ENCODE assay signal across 23 cellular contexts in the genomic region with DNA sequence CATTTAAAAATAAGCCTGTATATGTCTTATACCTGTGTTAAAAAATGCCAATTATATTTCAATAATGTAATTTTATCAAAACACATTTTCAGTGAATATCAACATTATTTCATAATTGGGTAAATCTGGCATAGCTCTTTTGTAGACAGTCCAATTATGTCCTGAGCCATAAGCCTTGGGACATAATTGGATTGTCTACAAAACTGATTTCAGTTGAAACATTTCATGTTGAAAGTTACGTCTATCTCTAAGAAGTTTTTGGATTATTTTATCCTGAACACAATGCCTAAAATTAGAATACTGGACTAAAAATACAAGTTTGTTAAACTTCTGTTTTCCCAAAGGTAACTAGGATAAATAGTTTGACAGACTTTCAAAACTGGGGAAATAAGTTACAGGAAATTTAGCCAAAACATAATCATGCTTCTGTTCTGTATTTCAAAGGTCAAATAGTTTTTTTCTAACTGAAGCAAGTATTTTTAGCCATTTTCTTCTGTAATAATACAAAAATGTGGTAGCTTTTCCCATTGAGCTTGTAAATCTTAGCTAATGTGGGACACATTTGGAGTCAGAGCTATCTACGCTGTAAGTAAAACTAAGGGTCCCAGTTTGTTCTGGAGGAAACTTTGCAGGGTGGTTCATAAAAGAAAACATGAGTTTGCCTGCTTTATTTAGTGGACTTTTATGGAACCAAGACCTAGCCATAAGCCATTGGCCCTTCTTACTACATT.
A peak's percentile ranks its signal among the peaks of the same experiment; 100 is the strongest.
DNase-seq lines count a peak whose midpoint lies in the region; ATAC-seq and TF ChIP-seq lines count a peak whose summit lies in the region.
"Had no signal": no experiment of that assay in that cellular context is flagged by ENCODE, and none has a peak within 500 bp of the region (broad histone marks: within the 10 kb centered on the region; RNA-seq: fewer than 3 reads in every experiment).

No MANE protein-coding gene starts in this region.

- H3K4me3 ChIP-seq in coronary artery (no peak overlapping the region), heart right ventricle (no peak overlapping the region), rectal smooth muscle tissue (ENCODE audit: low read length) (no peak overlapping the region), upper lobe of right lung (no peak overlapping the region), HAP-1 (no peak overlapping the region)
- H3K4me3 ChIP-seq: mucosa of descending colon, neural progenitor cell had no signal

- peak in 7 of 8 donors; percentile 43 to 69 (median 53) for ATAC-seq in heart right ventricle
- no peak for ATAC-seq in upper lobe of right lung
- ATAC-seq in GM21526 (IDR thresholded peaks at IDR 0.05; ENCODE audit: low FRiP score, unreplicated experiment): no peak
- no peak for ATAC-seq in HG03442 (IDR thresholded peaks at IDR 0.05; ENCODE audit: unreplicated experiment)
- ATAC-seq: mucosa of descending colon had no signal

- intact Hi-C loops in heart right ventricle (cut with DNase I): loop anchor here in 5 of 10 donors (5.0 to 10.0 kb wide), 2 partner anchors 102 to 104 kb away; partner anchors contain the start of gene YAP1 (in 5 of the 5)
- intact Hi-C loops in upper lobe of right lung (cut with DNase I): no loop called here

- no peak overlapping the region for H3K9ac ChIP-seq in rectal smooth muscle tissue (ENCODE audit: low read length)
- H3K9ac ChIP-seq: KMS-11, neural progenitor cell had no signal

- H3K9me3 ChIP-seq in heart right ventricle (no peaks in the 10 kb centered on the region), upper lobe of right lung (no peaks in the 10 kb centered on the region), HAP-1 (no peaks in the 10 kb centered on the region)
- H3K9me3 ChIP-seq: mucosa of descending colon had no signal

- in situ Hi-C loops in HAP-1 (cut with MboI; ENCODE audit: low sequenced_read_pairs): no loop called here

- H3K36me3 ChIP-seq in heart right ventricle (peaks cover 0 to 61% (median 4%) of the 10 kb centered on the region in 9 donors), rectal smooth muscle tissue (ENCODE audit: control insufficient read depth, insufficient read depth, low read length) (no peaks in the 10 kb centered on the region), upper lobe of right lung (peaks cover 18% of the 10 kb centered on the region), HAP-1 (replicated peaks) (peaks cover 11% of the 10 kb centered on the region; the same call in 1 of the 2 replicates)
- H3K36me3 ChIP-seq: neural progenitor cell had no signal

- WGBS in heart right ventricle, 2 donors: 51% methylated on average over 2 of the region's 2 CpGs

- TF ChIP-seq CTCF in coronary artery (IDR thresholded peaks at IDR 0.05): no peak
- no peak for TF ChIP-seq CTCF in heart right ventricle (IDR thresholded peaks at IDR 0.05)
- no peak for TF ChIP-seq CTCF in upper lobe of right lung (IDR thresholded peaks at IDR 0.05)

- H3K27ac ChIP-seq in coronary artery (peak overlapping the region; percentile 71 to 84), heart right ventricle (peak overlapping the region in 7 of 10 donors; percentile 4 to 53 (median 33)), rectal smooth muscle tissue (ENCODE audit: low read depth, low read length) (peak overlapping the region; percentile 54), upper lobe of right lung (peak overlapping the region; percentile 14)
- H3K27ac ChIP-seq: KMS-11, neural progenitor cell had no signal

- H3K4me1 ChIP-seq in heart right ventricle (peaks cover 0 to 39% (median 21%) of the 10 kb centered on the region in 9 donors), rectal smooth muscle tissue (ENCODE audit: control insufficient read depth, insufficient read depth, low read length) (peaks cover 4% of the 10 kb centered on the region), upper lobe of right lung (no peaks in the 10 kb centered on the region), HAP-1 (no peaks in the 10 kb centered on the region)
- H3K4me1 ChIP-seq: neural progenitor cell had no signal

- DNase-seq in coronary artery (ENCODE audit: low spot score): no peak
- no peak for DNase-seq in heart right ventricle
- DNase-seq in upper lobe of right lung: no peak
- DNase-seq in HAP-1 (ENCODE audit: low spot score in 2 of 2): no peak
- DNase-seq: activated CD4-positive, alpha-beta T cell treated with anti-CD3 and anti-CD28 coated beads for 1 hour; activated naive CD8-positive, alpha-beta T cell treated with anti-CD3 and anti-CD28 coated beads for 36 hours; cortex of kidney; DMS79 treated with DMSO at 0.1 percent for 48 hours; foreskin fibroblast; H9; left cardiac atrium; mucosa of descending colon; MV-4-11; NCI-H1694 treated with DMSO at 0.1 percent for 48 hours; NCI-H2227 treated with DMSO at 0.1 percent for 48 hours; NCI-H774; SIG-M5; stimulated activated CD4-positive, alpha-beta T cell treated with anti-CD3 and anti-CD28 coated beads, Interleukin-15, amount 100 ng/mL, for 24 hours had no signal

- no peaks in the 10 kb centered on the region for H3K27me3 ChIP-seq in heart right ventricle
- H3K27me3 ChIP-seq in rectal smooth muscle tissue (ENCODE audit: control insufficient read depth, insufficient read depth, low read length): no peaks in the 10 kb centered on the region
- H3K27me3 ChIP-seq in upper lobe of right lung: no peaks in the 10 kb centered on the region
- no peaks in the 10 kb centered on the region for H3K27me3 ChIP-seq in HAP-1 (ENCODE audit: low read depth)
- H3K27me3 ChIP-seq: neural progenitor cell had no signal

Comparison
In these comparisons a context has a peak if more than half of its experiments do, and no peak if none do; other contexts are left out.
1. H3K27ac ChIP-seq: peak in every context shown above with its lines; median percentile 78 in coronary artery; 54 in rectal smooth muscle tissue; 33 in heart right ventricle; 14 in upper lobe of right lung.
2. ATAC-seq: peak in heart right ventricle (7 of 8); none in upper lobe of right lung (single experiment), GM21526 (single experiment) and HG03442 (single experiment).